In genomic region chr7:97786398-97786797, GRCh38 we compare ENCODE assay signal across 10 cellular contexts. TPM values are rescaled to one million over a fixed set of nuclear protein-coding genes. Genes with fewer than 3 reads are reported as not detected.
"Had no signal": no experiment of that assay in that cellular context is flagged by ENCODE, and none has a peak within 500 bp of the region (broad histone marks: within the 10 kb centered on the region; RNA-seq: fewer than 3 reads in every experiment).

No MANE protein-coding gene starts in this region.

RNA-seq across cellular contexts. Expression of gene TAC1, which starts 54.5 kb away (rescaled TPM):
- total RNA-seq: activated B cell treated with CpG ODN at 0.5 μM for 24 hours; activated CD4-positive, alpha-beta memory T cell treated with anti-CD3 and anti-CD28 coated beads for 36 hours; activated CD4-positive, alpha-beta memory T cell treated with anti-CD3 and anti-CD28 coated beads, Interleukin-2, amount 10 ng/mL, durations not matched to agents 7 days and 5 days; activated CD4-positive, alpha-beta T cell treated with anti-CD3 and anti-CD28 coated beads, Interleukin-2, amount 10 ng/mL, durations not matched to agents 7 days and 5 days; activated CD8-positive, alpha-beta memory T cell treated with anti-CD3 and anti-CD28 coated beads, Interleukin-2, amount 10 ng/mL, durations not matched to agents 7 days and 5 days; activated CD8-positive, alpha-beta T cell treated with anti-CD3 and anti-CD28 coated beads for 36 hours; activated CD8-positive, alpha-beta T cell treated with anti-CD3 and anti-CD28 coated beads, Interleukin-2, amount 10 ng/mL, durations not matched to agents 7 days and 5 days; T-helper 1 cell treated with Interleukin-12 subunit alpha and Interleukin-12 subunit beta and Interleukin-4 antibody, amounts not matched to agents 30 ng/mL and 1 ng/mL, for 36 hours; T-helper 17 cell; T-helper 2 cell treated with Interferon-gamma antibody and Interleukin-4, amounts not matched to agents 100 ng/mL and 5 ng/mL, for 36 hours had no signal
